Comparison of ENCODE assay signal across 13 cellular contexts in genomic region chr17:76934561-76935320, GRCh38.
"Had no signal": no experiment of that assay in that cellular context is flagged by ENCODE, and none has a peak within 500 bp of the region (broad histone marks: within the 10 kb centered on the region; RNA-seq: fewer than 3 reads in every experiment).

No MANE protein-coding gene starts in this region.

- H3K4me1 ChIP-seq: ascending aorta, pancreas, sigmoid colon, uterus had no signal

- H3K9me3 ChIP-seq: ascending aorta, pancreas, sigmoid colon, uterus had no signal

- H3K27me3 ChIP-seq: ascending aorta, cardiac muscle cell, pancreas, uterus had no signal

- DNase-seq: activated CD4-positive, alpha-beta T cell treated with anti-CD3 and anti-CD28 coated beads, Interleukin-2, amount 50 U/mL, for 1 hour; activated naive CD4-positive, alpha-beta T cell treated with Interleukin-2 at 50 U/mL for 16 hours; activated T-cell treated with anti-CD3 and anti-CD28 coated beads for 4 hours; naive thymus-derived CD4-positive, alpha-beta T cell; pancreas; sigmoid colon; stimulated activated CD4-positive, alpha-beta T cell treated with anti-CD3 and anti-CD28 coated beads, Interleukin-12 subunit alpha, Interleukin-12 subunit beta, amount 100 ng/mL, for 4 hours; stimulated activated CD4-positive, alpha-beta T cell treated with anti-CD3 and anti-CD28 coated beads, Interleukin-2, amount 100 ng/mL, for 24 hours; T-helper 9 cell; uterus had no signal

- H3K27ac ChIP-seq: ascending aorta, cardiac muscle cell, pancreas, sigmoid colon, uterus had no signal

- ATAC-seq: left lobe of liver; naive thymus-derived CD4-positive, alpha-beta T cell; pancreas had no signal

- H3K36me3 Mint-ChIP-seq: naive thymus-derived CD4-positive, alpha-beta T cell had no signal

- H3K4me3 Mint-ChIP-seq: naive thymus-derived CD4-positive, alpha-beta T cell had no signal

- H3K36me3 ChIP-seq: ascending aorta, cardiac muscle cell, pancreas, sigmoid colon, uterus had no signal

- H3K4me3 ChIP-seq: ascending aorta, cardiac muscle cell, pancreas, sigmoid colon, uterus had no signal
